Comparison of ENCODE assay signal across 33 cellular contexts in the genomic region with DNA sequence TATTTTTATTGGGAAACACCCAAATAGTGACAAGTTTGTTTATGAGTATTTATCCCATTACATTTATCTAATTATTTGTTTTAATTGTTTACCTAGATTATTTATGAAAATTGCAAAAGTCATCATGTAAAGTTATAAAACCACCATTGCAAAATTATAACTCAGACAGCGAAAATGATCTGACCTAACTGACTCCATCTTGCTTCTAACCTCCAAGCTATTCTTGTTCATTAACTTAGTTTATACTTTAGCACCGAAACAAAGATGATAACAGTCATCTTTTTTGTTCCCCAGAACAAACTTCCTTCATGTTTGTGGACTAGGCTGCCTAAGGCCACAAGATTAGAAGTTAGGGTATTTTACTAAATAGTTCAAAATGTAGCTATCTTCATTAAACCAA.
DNase-seq lines count a peak whose midpoint lies in the region; ATAC-seq, FAIRE-seq and TF ChIP-seq lines count a peak whose summit lies in the region.
"Had no signal": no experiment of that assay in that cellular context is flagged by ENCODE, and none has a peak within 500 bp of the region (broad histone marks: within the 10 kb centered on the region; RNA-seq: fewer than 3 reads in every experiment).

No MANE protein-coding gene starts in this region.

- TF ChIP-seq CTCF in SK-N-SH (IDR thresholded peaks at IDR 0.05) (no peak), K562 (IDR thresholded peaks at IDR 0.05 in 2 of 3, conservative IDR thresholded peaks at IDR 0.05 in 1 of 3; ENCODE audit: insufficient read depth in 2 of 3, low read depth in 1 of 3, low read length in 3 of 3) (no peak)

- in situ Hi-C loops in K562 (cut with MboI), result no loop called here

- H2AFZ ChIP-seq in SK-N-SH (ENCODE audit: low read depth) (no peak overlapping the region), K562 (ENCODE audit: low read depth, low read length) (no peak overlapping the region)

- TF ChIP-seq EP300 in SK-N-SH (IDR thresholded peaks at IDR 0.05; ENCODE audit: borderline replicate concordance in 1 of 2, low read depth in 1 of 2, low read length in 1 of 2) (no peak), K562 (IDR thresholded peaks at IDR 0.05; ENCODE audit: low read length) (no peak)

- H3K4me1 ChIP-seq in SK-N-SH (ENCODE audit: control insufficient read depth in 1 of 2, insufficient read depth in 2 of 2, low read depth in 1 of 2, low read length in 1 of 2), result peaks cover 0 to 3% of the 10 kb centered on the region in 2 experiments; a peak in 2 of 4 replicates
- H3K4me1 ChIP-seq in K562 (replicated peaks in 1 of 2; ENCODE audit: control insufficient read depth in 2 of 2, insufficient read depth in 2 of 2, low read length in 2 of 2), result no peaks in the 10 kb centered on the region; a peak in 2 of 5 replicates
- no peaks in the 10 kb centered on the region for H3K4me1 ChIP-seq in small intestine (ENCODE audit: control insufficient read depth in 2 of 2, insufficient read depth in 1 of 2, low read depth in 1 of 2, low read length in 1 of 2)
- H3K4me1 ChIP-seq: A549, BLaER1 had no signal

- H3K79me2 ChIP-seq in SK-N-SH (ENCODE audit: insufficient read depth) (no peaks in the 10 kb centered on the region), K562 (ENCODE audit: control insufficient read depth, insufficient read depth, low read length) (no peaks in the 10 kb centered on the region)

- no peaks in the 10 kb centered on the region for H3K9me2 ChIP-seq in SK-N-SH

- H4K20me1 ChIP-seq in SK-N-SH (ENCODE audit: insufficient read depth) (no peaks in the 10 kb centered on the region), K562 (replicated peaks; ENCODE audit: control insufficient read depth, insufficient read depth, low read length) (no peaks in the 10 kb centered on the region)
- H4K20me1 ChIP-seq: BLaER1; BLaER1 treated with 17β-estradiol and CSF1 and Interleukin-3, amounts not matched to agents 10 nM and 100 nM had no signal

- H3K36me3 ChIP-seq in SK-N-SH (replicated peaks in 1 of 2; ENCODE audit: control insufficient read depth in 1 of 2, insufficient read depth in 2 of 2, low read length in 1 of 2) (peaks cover 0 to 2% of the 10 kb centered on the region in 2 experiments), K562 (ENCODE audit: control insufficient read depth, insufficient read depth, low read length) (no peaks in the 10 kb centered on the region), small intestine (ENCODE audit: control insufficient read depth in 2 of 2, insufficient read depth in 2 of 2, low read length in 2 of 2) (no peaks in the 10 kb centered on the region)
- H3K36me3 ChIP-seq: BE2C; BLaER1; BLaER1 treated with 17β-estradiol and CSF1 and Interleukin-3, amounts not matched to agents 10 nM and 100 nM had no signal

- DNase-seq in SK-N-SH (no peak), K562 (ENCODE audit: extremely low read depth in 1 of 4, low spot score in 3 of 4) (no peak), small intestine (no peak), germinal center (ENCODE audit: low spot score) (no peak), NCI-H2227 treated with DMSO at 0.1 percent for 48 hours (lab: John Stamatoyannopoulos, UW) (no peak)
- DNase-seq: 8988T; ACHN; AML-193; BE2C; C1 segment of cervical spinal cord; Caco-2; Calu3; CD4-positive, alpha-beta memory T cell; CD4-positive, alpha-beta T cell; CD4-positive, CD25-positive, alpha-beta regulatory T cell; CD8-positive, alpha-beta memory T cell; CD8-positive, alpha-beta T cell; COR-L47; DMS 273 treated with DMSO at 0.1 percent for 48 hours; DMS153; DMS53; DMS79; DMS79 treated with DMSO at 0.1 percent for 48 hours; DND-41; EL had no signal

- no peak for TF ChIP-seq POLR2A in K562 (conservative IDR thresholded peaks at IDR 0.05)

- FAIRE-seq in A204.1 (lab: Jason Lieb, UNC), result peak; percentile 11
- no peak for FAIRE-seq in K562 (lab: Jason Lieb, UNC)
- peak; percentile 64 for FAIRE-seq in small intestine (lab: Jason Lieb, UNC)
- FAIRE-seq: A549 had no signal

- WGBS in SK-N-SH (ENCODE audit: low lambda C conversion rate), result 95% methylated on average over 2 of the region's 2 CpGs
- WGBS in K562 (ENCODE audit: insufficient coverage, low coverage, missing lambda C conversion rate), result 3% methylated on average over 2 of the region's 2 CpGs
- whole genome bisulfite sequencing in small intestine, 3 donors, result 87 to 93% (median 91%) methylated on average over 2 of the region's 2 CpGs

- CTCF ChIA-PET in SK-N-SH (lab: Yijun Ruan, JAX) (no interaction called here), K562 (lab: Yijun Ruan, JAX; ENCODE audit: low intra/inter-chr PET ratio) (no interaction called here)

- H3K4me3 ChIP-seq in SK-N-SH (ENCODE audit: low read depth in 2 of 2, low read length in 1 of 2) (no peak overlapping the region), K562 (no peak overlapping the region), small intestine (ENCODE audit: low read depth in 1 of 2, low read length in 2 of 2) (no peak overlapping the region)
- H3K4me3 ChIP-seq: A549; BLaER1; BLaER1 treated with 17β-estradiol and CSF1 and Interleukin-3, amounts not matched to agents 10 nM and 100 nM had no signal

- H3K27ac ChIP-seq in SK-N-SH (ENCODE audit: low read depth in 2 of 2, low read length in 1 of 2), result no peak overlapping the region; a peak in 1 of 4 replicates
- no peak overlapping the region for H3K27ac ChIP-seq in K562 (ENCODE audit: extremely low read depth, low read depth, low read length)
- H3K27ac ChIP-seq in small intestine (ENCODE audit: low read depth in 1 of 2, low read length in 1 of 2), result no peak overlapping the region
- H3K27ac ChIP-seq: 22Rv1; A549; BLaER1; BLaER1 treated with 17β-estradiol and CSF1 and Interleukin-3, amounts not matched to agents 10 nM and 100 nM; C4-2B had no signal

- H3K9ac ChIP-seq in SK-N-SH (no peak overlapping the region), K562 (ENCODE audit: insufficient read depth in 1 of 2, low read depth in 2 of 2, low read length in 2 of 2) (no peak overlapping the region)
- H3K9ac ChIP-seq: BLaER1; BLaER1 treated with 17β-estradiol and CSF1 and Interleukin-3, amounts not matched to agents 10 nM and 100 nM had no signal

- H3K4me2 ChIP-seq in SK-N-SH, result no peak overlapping the region
- no peak overlapping the region for H3K4me2 ChIP-seq in K562 (ENCODE audit: insufficient read depth, low read length)
- H3K4me2 ChIP-seq: A549; BLaER1; BLaER1 treated with 17β-estradiol and CSF1 and Interleukin-3, amounts not matched to agents 10 nM and 100 nM had no signal

- POLR2A ChIA-PET in SK-N-SH (lab: Yijun Ruan, JAX) (no interaction called here), K562 (lab: Yijun Ruan, JAX) (no interaction called here)

- no peaks in the 10 kb centered on the region for H3K9me3 ChIP-seq in SK-N-SH
- no peaks in the 10 kb centered on the region for H3K9me3 ChIP-seq in K562 (replicated peaks; ENCODE audit: control insufficient read depth, insufficient read depth, low read depth, low read length)
- H3K9me3 ChIP-seq in small intestine (ENCODE audit: control insufficient read depth, low read depth), result no peaks in the 10 kb centered on the region
- H3K9me3 ChIP-seq: A549; BE2C; BLaER1; BLaER1 treated with 17β-estradiol and CSF1 and Interleukin-3, amounts not matched to agents 10 nM and 100 nM; Caco-2 had no signal

- no peaks in the 10 kb centered on the region for H3K9me1 ChIP-seq in K562 (ENCODE audit: control insufficient read depth, insufficient read depth, low read length)

- H3K27me3 ChIP-seq in SK-N-SH (ENCODE audit: insufficient read depth) (no peaks in the 10 kb centered on the region), K562 (ENCODE audit: control insufficient read depth in 2 of 2, insufficient read depth in 2 of 2, low read length in 2 of 2) (no peaks in the 10 kb centered on the region), small intestine (ENCODE audit: control insufficient read depth in 2 of 2, insufficient read depth in 2 of 2, low read length in 2 of 2) (no peaks in the 10 kb centered on the region)
- H3K27me3 ChIP-seq: BE2C; BLaER1; BLaER1 treated with 17β-estradiol and CSF1 and Interleukin-3, amounts not matched to agents 10 nM and 100 nM had no signal

- no TSS peak for BruUV-seq in K562 (replicated peaks; lab: Mats Ljungman, UMichigan)

- ATAC-seq in SK-N-SH treated with all-trans-retinoic acid at 6 μM for 48 hours, result no peak
- ATAC-seq in K562, result no peak
- no peak for ATAC-seq in esophagus mucosa
- ATAC-seq: A549; CD8-positive, alpha-beta T cell had no signal

- H3F3A ChIP-seq in SK-N-SH (replicated peaks; ENCODE audit: insufficient read depth), result no peaks in the 10 kb centered on the region

- intact Hi-C loops in K562 (cut with micrococcal nuclease), result no loop called here

- TF ChIP-seq RAD21 in SK-N-SH (IDR thresholded peaks at IDR 0.05; ENCODE audit: low read length) (no peak), K562 (CRISPR knock-in tag; conservative IDR thresholded peaks at IDR 0.05 in 1 of 2, IDR thresholded peaks at IDR 0.05 in 1 of 2) (no peak)

TF ChIP-seq in K562, 482 proteins besides CTCF, POLR2A, EP300 and RAD21:
- no peak for TF ChIP-seq NR2C1 (IDR thresholded peaks at IDR 0.05)
- peak; percentile 26; the same call in 1 of the 2 replicates for TF ChIP-seq NR2C1 (tag; IDR thresholded peaks at IDR 0.05)
- TF ChIP-seq, protein P1, sequence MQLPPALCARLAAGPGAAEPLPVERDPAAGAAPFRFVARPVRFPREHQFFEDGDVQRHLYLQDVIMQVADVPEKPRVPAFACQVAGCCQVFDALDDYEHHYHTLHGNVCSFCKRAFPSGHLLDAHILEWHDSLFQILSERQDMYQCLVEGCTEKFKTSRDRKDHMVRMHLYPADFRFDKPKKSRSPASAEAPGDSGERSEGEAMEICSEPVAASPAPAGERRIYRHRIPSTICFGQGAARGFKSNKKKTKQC (CRISPR knock-in tag; IDR thresholded peaks at IDR 0.05), result no peak
- no peak for TF ChIP-seq SIX5 (IDR thresholded peaks at IDR 0.05; ENCODE audit: borderline replicate concordance in 1 of 2, insufficient read depth in 1 of 2, low read depth in 1 of 2, low read length in 2 of 2)
- peak; percentile 46; the same call in 1 of the 2 replicates for TF ChIP-seq PTTG1 (tag; IDR thresholded peaks at IDR 0.05; ENCODE audit: low read depth)
